8 cellular contexts compared by ENCODE assay signal in genomic region chr2:99488999-99489757, GRCh38. TPM values are rescaled to one million over a fixed set of nuclear protein-coding genes. Genes with fewer than 3 reads are reported as not detected.
DNase-seq lines count a peak whose midpoint lies in the region; ATAC-seq and TF ChIP-seq lines count a peak whose summit lies in the region.

No MANE protein-coding gene starts in this region.

- ATAC-seq in HG02884 (IDR thresholded peaks at IDR 0.05; ENCODE audit: unreplicated experiment): peak; percentile 32

- TF ChIP-seq POLR2A in erythroblast (IDR thresholded peaks at IDR 0.05; ENCODE audit: low read length): peak; percentile 43

- DNase-seq in NK-92 treated with Interleukin-12 subunit alpha and Interleukin-12 subunit beta, amount 100 ng/mL, for 24 hours (lab: John Stamatoyannopoulos, UW): peak; percentile 49
- no peak for DNase-seq in NK-92 (lab: John Stamatoyannopoulos, UW; ENCODE audit: unreplicated experiment)
- peak; percentile 40 for DNase-seq in NCI-H226
- DNase-seq in activated T-cell treated with anti-CD3 and anti-CD28 coated beads for 48 hours (ENCODE audit: low read depth): peak; percentile 29
- DNase-seq in erythroblast (lab: John Stamatoyannopoulos, UW): peak; percentile 76 to 83
- DNase-seq in mucosa of gallbladder (ENCODE audit: low spot score): peak; percentile 56
- peak; percentile 37 for DNase-seq in stimulated activated naive CD4-positive, alpha-beta T cell treated with Interleukin-2 at 50 U/mL for 16 hours (lab: John Stamatoyannopoulos, UW)

RNA-seq across cellular contexts. Expression of gene REV1, which starts 0.6 kb away (rescaled TPM):
- 28.7 TPM for total RNA-seq in mucosa of gallbladder
